In the genomic region with DNA sequence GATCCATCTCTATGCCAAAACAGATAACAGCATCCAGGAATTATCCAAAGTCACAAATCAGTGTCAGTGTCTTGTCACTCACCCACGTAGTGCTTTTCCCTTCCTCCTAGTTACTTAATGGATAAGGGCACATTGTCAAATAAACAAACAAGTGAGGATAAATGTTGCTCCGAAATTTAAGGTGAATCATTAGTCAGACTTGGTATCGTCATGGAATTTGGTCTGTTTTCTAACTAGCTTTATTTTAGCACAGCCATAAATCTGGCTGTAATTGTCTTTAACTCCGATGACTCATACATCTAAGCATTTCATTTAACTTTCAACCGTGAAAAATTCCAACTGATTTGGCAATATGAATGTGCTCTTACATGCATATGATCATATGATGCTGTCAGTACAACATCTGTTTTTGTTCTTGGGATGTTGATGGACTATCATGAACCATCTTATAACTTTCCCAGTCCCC, we compare ENCODE assay signal across 9 cellular contexts.
DNase-seq lines count a peak whose midpoint lies in the region; ATAC-seq, FAIRE-seq and TF ChIP-seq lines count a peak whose summit lies in the region.
"Had no signal": no experiment of that assay in that cellular context is flagged by ENCODE, and none has a peak within 500 bp of the region (broad histone marks: within the 10 kb centered on the region; RNA-seq: fewer than 3 reads in every experiment).

No MANE protein-coding gene starts in this region.

- H3K4me1 ChIP-seq in OCI-LY3 (ENCODE audit: low read length): no peaks in the 10 kb centered on the region

- DNase-seq in D721Med (ENCODE audit: insufficient read length, low spot score) (no peak), epithelial cell of proximal tubule (ENCODE audit: low read depth) (peak; percentile 99), pons (ENCODE audit: low spot score) (peak; percentile 25), SIG-M5 treated with dmso at 0.1 percent for 504 hours (lab: John Stamatoyannopoulos, UW; ENCODE audit: unreplicated experiment) (no peak), D341Med (ENCODE audit: low spot score) (no peak)
- DNase-seq in stimulated activated naive CD4-positive, alpha-beta T cell treated with Interleukin-2 at 50 U/mL for 16 hours (lab: John Stamatoyannopoulos, UW): no peak
- DNase-seq: immature natural killer cell had no signal

- H4K20me1 ChIP-seq in OCI-LY3 (ENCODE audit: insufficient read depth, low read length): no peaks in the 10 kb centered on the region

- no peaks in the 10 kb centered on the region for H3K79me2 ChIP-seq in OCI-LY3 (ENCODE audit: low read length)

- TF ChIP-seq CTCF in D721Med (IDR thresholded peaks at IDR 0.05; ENCODE audit: insufficient read depth, missing control alignments): no peak
- TF ChIP-seq CTCF in OCI-LY3 (IDR thresholded peaks at IDR 0.05; ENCODE audit: low read depth, low read length): no peak
- TF ChIP-seq CTCF in epithelial cell of proximal tubule (conservative IDR thresholded peaks at IDR 0.05; ENCODE audit: low read depth, low read length): no peak

- H3K4me3 ChIP-seq in OCI-LY3 (ENCODE audit: low read length) (no peak overlapping the region), epithelial cell of proximal tubule (ENCODE audit: low read depth, low read length) (no peak overlapping the region)

- peak; percentile 16 for FAIRE-seq in D721Med (lab: Jason Lieb, UNC)

- H3K27me3 ChIP-seq in OCI-LY3 (ENCODE audit: low read depth, low read length): no peaks in the 10 kb centered on the region

- no peak overlapping the region for H3K27ac ChIP-seq in OCI-LY3 (ENCODE audit: low read length)

- no peak overlapping the region for H3K4me2 ChIP-seq in OCI-LY3 (ENCODE audit: low read length)

- ATAC-seq in HG03354 (IDR thresholded peaks at IDR 0.05; ENCODE audit: poor library complexity, severe bottlenecking, unreplicated experiment): no peak

- no peak overlapping the region for H3K9ac ChIP-seq in OCI-LY3 (ENCODE audit: low read length)

- no peaks in the 10 kb centered on the region for H3K36me3 ChIP-seq in OCI-LY3 (replicated peaks; ENCODE audit: low read depth, low read length)

- H3K9me3 ChIP-seq in OCI-LY3 (ENCODE audit: insufficient read depth, low read length): no peaks in the 10 kb centered on the region

- peak overlapping the region; percentile 37; the same call in 1 of the 2 replicates for H2AFZ ChIP-seq in OCI-LY3 (ENCODE audit: low read depth, low read length)

Comparison
In these comparisons a context has a peak if more than half of its experiments do, and no peak if none do; other contexts are left out.
1. DNase-seq: peak in epithelial cell of proximal tubule (single experiment) and pons (single experiment); none in D721Med (single experiment), stimulated activated naive CD4-positive, alpha-beta T cell treated with Interleukin-2 at 50 U/mL for 16 hours (single experiment), SIG-M5 treated with dmso at 0.1 percent for 504 hours (single experiment) and D341Med (single experiment).